Comparison of ENCODE assay signal across 18 cellular contexts in genomic region chr18:76468345-76469275, GRCh38. TPM values are rescaled to one million over a fixed set of nuclear protein-coding genes. Genes with fewer than 3 reads are reported as not detected.
DNase-seq lines count a peak whose midpoint lies in the region; ATAC-seq, FAIRE-seq and TF ChIP-seq lines count a peak whose summit lies in the region.
"Had no signal": no experiment of that assay in that cellular context is flagged by ENCODE, and none has a peak within 500 bp of the region (broad histone marks: within the 10 kb centered on the region; RNA-seq: fewer than 3 reads in every experiment).

No MANE protein-coding gene starts in this region.

- no peak for ATAC-seq in activated T-cell treated with anti-CD3 and anti-CD28 coated beads, Interleukin-2, amount 50 U/mL, for 72 hours (replicated peaks in 1 of 2)
- ATAC-seq in IMR-90 (ENCODE audit: low read depth) (no peak; the same call in 1 of the 2 replicates), GM12878 (no peak), HG03175 (IDR thresholded peaks at IDR 0.05; ENCODE audit: unreplicated experiment) (no peak), GM21447 (IDR thresholded peaks at IDR 0.05; ENCODE audit: unreplicated experiment) (no peak)
- ATAC-seq: esophagus mucosa had no signal

- peak overlapping the region; percentile 66; the same call in 1 of the 2 replicates for H3K23ac ChIP-seq in IMR-90 (ENCODE audit: low read depth, low read length)

- TF ChIP-seq POLR2A in IMR-90 (IDR thresholded peaks at IDR 0.05; ENCODE audit: low read depth, low read length) (no peak), GM12878 (IDR thresholded peaks at IDR 0.05; ENCODE audit: low read depth, low read length) (no peak)

- no peaks in the 10 kb centered on the region for H3K9me3 Mint-ChIP-seq in activated T-cell treated with anti-CD3 and anti-CD28 coated beads, Interleukin-2, amount 50 U/mL, for 72 hours

- H3K36me3 ChIP-seq in IMR-90 (ENCODE audit: control insufficient read depth, insufficient read depth, low read length) (peaks cover 10% of the 10 kb centered on the region; the same call in 1 of the 2 replicates), GM12878 (ENCODE audit: control insufficient read depth in 2 of 2, insufficient read depth in 2 of 2, low read length in 1 of 2) (peaks cover 0 to 5% of the 10 kb centered on the region in 2 experiments; a peak in 2 of 4 replicates), smooth muscle cell (ENCODE audit: low read depth) (no peaks in the 10 kb centered on the region), mammary epithelial cell (ENCODE audit: insufficient read depth, low read length) (peaks cover 4% of the 10 kb centered on the region)
- H3K36me3 ChIP-seq: neural progenitor cell had no signal

- TF ChIP-seq EP300 in GM12878 (IDR thresholded peaks at IDR 0.05; ENCODE audit: borderline replicate concordance in 1 of 2, control insufficient read depth in 1 of 2, low read depth in 2 of 2, low read length in 2 of 2) = no peak

- H3K27me3 ChIP-seq in IMR-90 (ENCODE audit: control insufficient read depth, insufficient read depth, low read length) (no peaks in the 10 kb centered on the region), GM12878 (replicated peaks in 1 of 2; ENCODE audit: control insufficient read depth in 2 of 2, insufficient read depth in 2 of 2, low read length in 1 of 2) (no peaks in the 10 kb centered on the region), smooth muscle cell (ENCODE audit: low read depth) (no peaks in the 10 kb centered on the region), mammary epithelial cell (ENCODE audit: insufficient read depth, low read length) (no peaks in the 10 kb centered on the region)
- H3K27me3 ChIP-seq: neural progenitor cell had no signal

- H2AK5ac ChIP-seq in IMR-90 (ENCODE audit: low read depth, low read length) = no peak overlapping the region

- H3K27ac ChIP-seq in IMR-90 (ENCODE audit: insufficient read depth, low read length) (no peak overlapping the region), GM12878 (ENCODE audit: control insufficient read depth, insufficient read depth) (peak overlapping the region; percentile 18; the same call in 1 of the 2 replicates), smooth muscle cell (ENCODE audit: low read depth) (peak overlapping the region; percentile 19), mammary epithelial cell (ENCODE audit: insufficient read depth, low read depth, low read length) (no peak overlapping the region)
- H3K27ac ChIP-seq: coronary artery, neural progenitor cell had no signal

- H3K79me2 ChIP-seq in GM12878 (ENCODE audit: control insufficient read depth, insufficient read depth, low read length) (peaks cover 68% of the 10 kb centered on the region), smooth muscle cell (ENCODE audit: low read depth) (peaks cover 97% of the 10 kb centered on the region), mammary epithelial cell (ENCODE audit: insufficient read depth, low read length) (peaks cover 80% of the 10 kb centered on the region)

- in situ Hi-C loops in IMR-90 (cut with MboI; ENCODE audit: low sequenced_read_pairs) (loop anchor here (25.0 kb wide), 1 partner anchor 644 kb away; no protein-coding TSS in a partner anchor), GM12878 (cut with MboI) (no loop called here), mammary epithelial cell (cut with MboI; ENCODE audit: low sequenced_read_pairs in 2 of 2) (no loop called here)

- intact Hi-C loops in IMR-90 (cut with micrococcal nuclease) = no loop called here
- intact Hi-C loops in GM12878 (cut with micrococcal nuclease; ENCODE audit: unreplicated experiment) = no loop called here
- intact Hi-C loops in mammary epithelial cell (cut with micrococcal nuclease) = no loop called here

- no peak overlapping the region for H4K5ac ChIP-seq in IMR-90 (ENCODE audit: low read depth, low read length)

- H4K8ac ChIP-seq in IMR-90 (ENCODE audit: low read depth in 2 of 2, low read length in 2 of 2) = no peak overlapping the region

- H2AK9ac ChIP-seq in IMR-90 (replicated peaks; ENCODE audit: low read depth, low read length, poor library complexity) = no peak overlapping the region

- no peak overlapping the region for H2BK15ac ChIP-seq in IMR-90 (ENCODE audit: low read depth, low read length)

- no peaks in the 10 kb centered on the region for H3K36me3 Mint-ChIP-seq in activated T-cell treated with anti-CD3 and anti-CD28 coated beads, Interleukin-2, amount 50 U/mL, for 72 hours (ENCODE audit: insufficient read depth in 2 of 2)

- H3K4me1 ChIP-seq in IMR-90 (ENCODE audit: control insufficient read depth, insufficient read depth, low read length) (peaks cover 12% of the 10 kb centered on the region), GM12878 (ENCODE audit: control insufficient read depth, insufficient read depth, low read length) (peaks cover 13% of the 10 kb centered on the region), smooth muscle cell (ENCODE audit: low read depth) (no peaks in the 10 kb centered on the region), mammary epithelial cell (ENCODE audit: insufficient read depth, low read length) (no peaks in the 10 kb centered on the region)

- 100% methylated on average over 2 of the region's 16 CpGs; no CpG with 5 or more reads in 1 of the 2 experiments for WGBS in IMR-90 (ENCODE audit: extremely low coverage in 2 of 2, insufficient read length in 1 of 2), 2 experiments
- 82% methylated on average over 15 of the region's 16 CpGs for WGBS in GM12878 (ENCODE audit: insufficient coverage, insufficient replicate concordance, low lambda C conversion rate, missing lambda C conversion rate)
- 96% methylated on average over 16 of the region's 16 CpGs for WGBS in smooth muscle cell (ENCODE audit: low lambda C conversion rate)
- WGBS in mammary epithelial cell (ENCODE audit: low coverage, missing lambda C conversion rate) = 96% methylated on average over 13 of the region's 16 CpGs

- H3K4me2 ChIP-seq in IMR-90 (ENCODE audit: low read depth, low read length) = no peak overlapping the region
- no peak overlapping the region; the same call in none of the 2 replicates for H3K4me2 ChIP-seq in GM12878 (ENCODE audit: control insufficient read depth, insufficient read depth)
- H3K4me2 ChIP-seq in smooth muscle cell = no peak overlapping the region
- H3K4me2 ChIP-seq in mammary epithelial cell (ENCODE audit: insufficient read depth, low read depth, low read length) = no peak overlapping the region
- H3K4me2 ChIP-seq: neural progenitor cell had no signal

- peaks cover 34% of the 10 kb centered on the region for H3K9me1 ChIP-seq in IMR-90 (ENCODE audit: insufficient read depth, low read length)

- H2AFZ ChIP-seq in IMR-90 (replicated peaks; ENCODE audit: low read length, poor library complexity) (no peak overlapping the region), GM12878 (ENCODE audit: control insufficient read depth, low read depth, low read length) (no peak overlapping the region), smooth muscle cell (ENCODE audit: low read depth) (no peak overlapping the region), mammary epithelial cell (ENCODE audit: low read depth, low read length) (no peak overlapping the region)
- H2AFZ ChIP-seq: neural progenitor cell had no signal

- H3K4me3 ChIP-seq in IMR-90 (ENCODE audit: insufficient read depth, low read depth, low read length) (no peak overlapping the region), GM12878 (no peak overlapping the region), smooth muscle cell (no peak overlapping the region), mammary epithelial cell (replicated peaks in 1 of 3; ENCODE audit: insufficient read depth in 1 of 3, low read depth in 2 of 3, low read length in 3 of 3) (no peak overlapping the region)
- H3K4me3 ChIP-seq: neural progenitor cell had no signal

- H3K18ac ChIP-seq in IMR-90 (ENCODE audit: low read depth, low read length) = no peak overlapping the region

- POLR2A ChIA-PET in IMR-90 (lab: Charles Lee; ENCODE audit: unreplicated experiment) = no interaction called here
- POLR2A ChIA-PET in GM12878 (lab: Charles Lee) = no interaction called here

- H2BK120ac ChIP-seq in IMR-90 (ENCODE audit: low read depth, low read length) = no peak overlapping the region

- H3K27me3 Mint-ChIP-seq in activated T-cell treated with anti-CD3 and anti-CD28 coated beads, Interleukin-2, amount 50 U/mL, for 72 hours (ENCODE audit: low read depth) = no peaks in the 10 kb centered on the region

- SMC1A ChIA-PET in GM12878 (lab: Charles Lee; ENCODE audit: uncharacterized antibody, unreplicated experiment) = interaction anchor here (0.6 kb wide), 1 partner anchor 25 kb away, joined by 3 read pairs; no protein-coding TSS in a partner anchor

- dilution Hi-C loops in IMR-90 (cut with HindIII; ENCODE audit: low sequenced_read_pairs, unreplicated experiment) = no loop called here
- dilution Hi-C loops in mammary epithelial cell (cut with HindIII; ENCODE audit: low sequenced_read_pairs) = no loop called here

- RAD21 ChIA-PET in GM12878 (lab: Charles Lee; ENCODE audit: unreplicated experiment) = interaction anchor here (0.7 kb wide), 1 partner anchor 19 kb away, joined by 3 read pairs; no protein-coding TSS in a partner anchor

- BruUV-seq in IMR-90 (replicated peaks; lab: Mats Ljungman, UMichigan) = TSS peak; percentile 6
- no TSS peak for BruUV-seq in GM12878 (replicated peaks; lab: Mats Ljungman, UMichigan)
- no TSS peak for BruUV-seq in mammary epithelial cell (replicated peaks; lab: Mats Ljungman, UMichigan)

- TF ChIP-seq RAD21 in IMR-90 (IDR thresholded peaks at IDR 0.05; ENCODE audit: low read length) (no peak), GM12878 (IDR thresholded peaks at IDR 0.05; ENCODE audit: insufficient read depth, low read depth, low read length) (no peak)

- H3F3A ChIP-seq in smooth muscle cell (ENCODE audit: low read depth) = no peaks in the 10 kb centered on the region

- no peaks in the 10 kb centered on the region for H3K9me3 ChIP-seq in IMR-90 (ENCODE audit: control insufficient read depth, insufficient read depth, low read length)
- no peaks in the 10 kb centered on the region for H3K9me3 ChIP-seq in GM12878 (replicated peaks; ENCODE audit: control insufficient read depth, insufficient read depth, low read length)
- H3K9me3 ChIP-seq in smooth muscle cell (replicated peaks; ENCODE audit: low read depth) = no peaks in the 10 kb centered on the region
- no peaks in the 10 kb centered on the region for H3K9me3 ChIP-seq in mammary epithelial cell (replicated peaks; ENCODE audit: insufficient read depth, low read length)

- H3K4me3 Mint-ChIP-seq in activated T-cell treated with anti-CD3 and anti-CD28 coated beads, Interleukin-2, amount 50 U/mL, for 72 hours = peak overlapping the region; percentile 68 to 79
- H3K4me3 Mint-ChIP-seq: neural progenitor cell had no signal

- CTCF ChIA-PET in IMR-90 (lab: Yijun Ruan, JAX) (no interaction called here), GM12878 (lab: Yijun Ruan, JAX) (interaction anchor here (1.1 to 1.2 kb wide), 2 partner anchors 13 to 16 kb away, joined by 3 read pairs; no protein-coding TSS in a partner anchor), mammary epithelial cell (lab: Charles Lee; ENCODE audit: low non-redundant PET) (no interaction called here)

- H3K4ac ChIP-seq in IMR-90 (ENCODE audit: low read depth, low read length) = no peak overlapping the region; the same call in 1 of the 2 replicates

- H3K79me1 ChIP-seq in IMR-90 (ENCODE audit: low read depth in 1 of 2, low read length in 2 of 2) = peaks cover 39 to 77% of the 10 kb centered on the region in 2 experiments

- no peak overlapping the region for H3K56ac ChIP-seq in IMR-90 (ENCODE audit: extremely low read depth, insufficient read depth, low read length)

- peak overlapping the region; percentile 89 for H3K27ac Mint-ChIP-seq in activated T-cell treated with anti-CD3 and anti-CD28 coated beads, Interleukin-2, amount 50 U/mL, for 72 hours

- H2BK5ac ChIP-seq in IMR-90 (ENCODE audit: low read depth, low read length, poor library complexity, severe bottlenecking) = no peak overlapping the region

- H3K9ac ChIP-seq in IMR-90 (ENCODE audit: low read depth, low read length) (no peak overlapping the region), GM12878 (ENCODE audit: control insufficient read depth, insufficient read depth, low read length) (no peak overlapping the region), smooth muscle cell (ENCODE audit: low read depth) (no peak overlapping the region), mammary epithelial cell (ENCODE audit: insufficient read depth, low read length) (no peak overlapping the region)
- H3K9ac ChIP-seq: neural progenitor cell had no signal

- no peak overlapping the region for H4K91ac ChIP-seq in IMR-90 (ENCODE audit: insufficient read depth, low read depth, low read length)

- no peak overlapping the region for H2BK20ac ChIP-seq in IMR-90 (ENCODE audit: low read depth, low read length)

- FAIRE-seq in GM12878 (lab: Jason Lieb, UNC) = peak; percentile 18

- H3K4me1 Mint-ChIP-seq in activated T-cell treated with anti-CD3 and anti-CD28 coated beads, Interleukin-2, amount 50 U/mL, for 72 hours (ENCODE audit: low read depth) = peaks cover 38% of the 10 kb centered on the region

- peak overlapping the region; percentile 43; the same call in 1 of the 2 replicates for H3K14ac ChIP-seq in IMR-90 (replicated peaks; ENCODE audit: low read depth, low read length)

- DNase-seq in activated T-cell treated with anti-CD3 and anti-CD28 coated beads, Interleukin-2, amount 50 U/mL, for 72 hours = no peak
- no peak for DNase-seq in activated T-cell treated with anti-CD3 and anti-CD28 coated beads for 4 hours
- no peak for DNase-seq in IMR-90
- DNase-seq in GM12878 (ENCODE audit: low read depth, low spot score) = no peak
- no peak for DNase-seq in smooth muscle cell (lab: John Stamatoyannopoulos, UW; ENCODE audit: unreplicated experiment)
- no peak for DNase-seq in mammary epithelial cell
- DNase-seq: anterior cingulate cortex, DMS53, HCEC 1CT, Karpas-422, NCI-H2029 treated with DMSO at 0.1 percent for 48 hours, NCI-H526 treated with DMSO at 0.1 percent for 48 hours, substantia nigra had no signal

- TF ChIP-seq CTCF in IMR-90 (conservative IDR thresholded peaks at IDR 0.05; ENCODE audit: low read depth, low read length) (no peak), GM12878 (IDR thresholded peaks at IDR 0.05 in 2 of 3, conservative IDR thresholded peaks at IDR 0.05 in 1 of 3; ENCODE audit: control insufficient read depth in 2 of 3, extremely low read depth in 1 of 3, insufficient read depth in 1 of 3, low read depth in 3 of 3, low read length in 3 of 3) (no peak), smooth muscle cell (IDR thresholded peaks at IDR 0.05; ENCODE audit: borderline replicate concordance, insufficient read depth, poor library complexity, severe bottlenecking) (no peak), mammary epithelial cell (conservative IDR thresholded peaks at IDR 0.05 in 1 of 2, IDR thresholded peaks at IDR 0.05 in 1 of 2; ENCODE audit: extremely low read depth in 1 of 2, insufficient read depth in 1 of 2, low read depth in 1 of 2, low read length in 2 of 2) (no peak)

- H4K20me1 ChIP-seq in IMR-90 (ENCODE audit: insufficient read depth, low read length) (peaks cover 69% of the 10 kb centered on the region), GM12878 (ENCODE audit: control insufficient read depth, insufficient read depth) (peaks cover 3% of the 10 kb centered on the region), smooth muscle cell (ENCODE audit: low read depth) (peaks cover 100% of the 10 kb centered on the region), mammary epithelial cell (ENCODE audit: insufficient read depth, low read length) (no peaks in the 10 kb centered on the region)

RNA-seq across cellular contexts. Expression of gene ZNF516, which starts 26.4 kb away (rescaled TPM):
- total RNA-seq in activated T-cell treated with anti-CD3 and anti-CD28 coated beads, Interleukin-2, amount 50 U/mL, for 72 hours = 10 to 100 TPM; 13.2 to 13.9 TPM
- total RNA-seq in IMR-90 (2012; rRNA removed) = 7.9 and 9.7 TPM in 2 replicates
- 16.6 and 16.9 TPM in 2 replicates for polyA plus RNA-seq in IMR-90 (2012; rRNA removed)
- polyA plus RNA-seq in IMR-90 (2012; cell fraction: cytosol; rRNA removed) = 11.0 and 15.4 TPM in 2 replicates
- 50.6 and 72.6 TPM in 2 replicates for polyA plus RNA-seq in IMR-90 (2012; cell fraction: nucleus; rRNA removed; ENCODE audit: low replicate concordance)
- 64.3 and 64.4 TPM in 2 replicates for total RNA-seq in GM12878 (2013; cell fraction: nucleolus; rRNA removed)
- total RNA-seq in GM12878 (2014; rRNA removed) = 9.5 and 12.1 TPM in 2 replicates
- total RNA-seq in GM12878 (2014; rRNA removed; fragmentation: Illumina TruSeq; extraction: Trizol) = 6.8 and 6.9 TPM in 2 replicates
- 23.8 and 32.0 TPM in 2 replicates for total RNA-seq in GM12878 (2021)
- 7.3 TPM for polyA plus RNA-seq in GM12878 (2011; ENCODE audit: low read depth)
- polyA plus RNA-seq in GM12878 (2011; rRNA removed) = 8.7 and 9.0 TPM in 2 replicates
- 5.5 and 6.0 TPM in 2 replicates for polyA plus RNA-seq in GM12878 (2011; cell fraction: cytosol; rRNA removed)
- polyA plus RNA-seq in GM12878 (2011; cell fraction: nucleus; rRNA removed) = 21.3 and 23.9 TPM in 2 replicates
- 11.5 and 14.1 TPM in 2 replicates for polyA plus RNA-seq in GM12878 (2012)
- 3.9 and 4.7 TPM in 2 replicates for polyA plus RNA-seq in GM12878 (2014; fragmentation: Illumina TruSeq; extraction: Trizol)
- polyA plus RNA-seq in GM12878 (2014; fragmentation: Nextera tagmentation; extraction: Ambion mirVana) = 1 to 10 TPM; 2.0 to 4.2 TPM
- polyA plus RNA-seq in GM12878 (2014; rRNA removed) = 9.8 and 10.4 TPM in 2 replicates
- 1 to 10 TPM; 8.2 to 8.3 TPM for polyA plus RNA-seq in GM12878 (2016; fragmentation: Nextera tagmentation; extraction: Ambion mirVana)
- 6.5 and 11.3 TPM in 2 replicates for polyA minus RNA-seq in GM12878 (2011; rRNA and poly(A)+ RNA removed)
- polyA minus RNA-seq in GM12878 (2011; cell fraction: cytosol; rRNA and poly(A)+ RNA removed) = 6.0 and 11.0 TPM in 2 replicates
- polyA minus RNA-seq in GM12878 (2011; cell fraction: nucleus; rRNA and poly(A)+ RNA removed) = 22.1 and 30.9 TPM in 2 replicates
- total RNA-seq in smooth muscle cell = 24.2 and 32.3 TPM in 2 replicates
- 14.1 and 15.6 TPM in 2 replicates for polyA plus RNA-seq in smooth muscle cell
- total RNA-seq in mammary epithelial cell = 10 to 100 TPM; 27.2 to 36.0 TPM
- polyA plus RNA-seq in mammary epithelial cell = 7.5 TPM
- polyA minus RNA-seq in mammary epithelial cell = 10.3 TPM

Comparison
In these comparisons a context has a peak if more than half of its experiments do, and no peak if none do; other contexts are left out.
1. H3K27ac ChIP-seq: peak in GM12878 (single experiment) and smooth muscle cell (single experiment); none in IMR-90 (single experiment) and mammary epithelial cell (single experiment).